In the genomic region with DNA sequence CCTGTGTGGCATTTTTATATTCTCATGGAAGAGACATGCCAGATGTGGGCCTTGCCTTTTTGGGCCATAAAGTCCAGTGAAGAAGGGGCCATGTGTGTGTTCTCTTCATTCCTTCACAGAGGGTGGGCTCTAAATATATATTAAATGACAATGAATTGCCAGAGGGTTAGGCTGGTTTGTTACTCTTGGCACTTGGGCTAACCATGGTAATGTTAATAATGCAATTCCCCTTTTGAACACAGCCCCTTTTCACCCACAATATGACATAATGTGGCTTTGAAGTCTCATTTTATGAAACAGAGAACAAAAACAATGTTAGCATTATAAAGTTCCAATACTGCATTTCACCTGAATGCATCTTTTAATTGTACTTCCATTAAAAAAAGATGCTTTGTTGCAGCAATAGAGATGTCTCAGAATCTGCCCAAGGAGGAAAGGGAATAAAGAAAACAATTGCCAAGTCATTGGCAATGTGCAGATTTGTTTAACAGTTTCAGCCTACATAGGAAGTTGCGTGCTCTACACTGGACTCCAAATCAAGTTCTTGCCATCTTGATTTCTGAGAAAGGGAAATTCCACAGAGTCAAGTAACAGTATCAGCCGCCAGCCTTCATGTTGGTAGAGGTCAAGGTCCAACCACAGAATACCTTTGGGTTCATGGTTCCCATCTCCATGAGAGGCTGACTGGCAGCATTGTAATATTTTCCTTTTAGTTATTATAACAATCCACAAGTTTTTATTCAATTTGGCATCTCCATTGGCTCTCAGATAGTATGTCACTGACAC, we compare ENCODE assay signal across 17 cellular contexts.
A peak's percentile ranks its signal among the peaks of the same experiment; 100 is the strongest.
DNase-seq lines count a peak whose midpoint lies in the region; ATAC-seq and TF ChIP-seq lines count a peak whose summit lies in the region.
"Had no signal": no experiment of that assay in that cellular context is flagged by ENCODE, and none has a peak within 500 bp of the region (broad histone marks: within the 10 kb centered on the region; RNA-seq: fewer than 3 reads in every experiment).

No MANE protein-coding gene starts in this region.

- no peaks in the 10 kb centered on the region for H3K9me2 ChIP-seq in PC-3 (replicated peaks; ENCODE audit: low read length)

- no peaks in the 10 kb centered on the region for H3K9me3 ChIP-seq in PC-3 (ENCODE audit: low read length)
- H3K9me3 ChIP-seq in psoas muscle: no peaks in the 10 kb centered on the region
- H3K9me3 ChIP-seq in suprapubic skin: no peaks in the 10 kb centered on the region
- H3K9me3 ChIP-seq: BLaER1 had no signal

- TF ChIP-seq EP300 in suprapubic skin (IDR thresholded peaks at IDR 0.05): no peak

- in situ Hi-C loops in astrocyte of the spinal cord (cut with HindIII; ENCODE audit: low sequenced_read_pairs): no loop called here

- peaks cover 22% of the 10 kb centered on the region for H3K27me3 Mint-ChIP-seq in osteocyte (ENCODE audit: unreplicated experiment)
- peaks cover 16% of the 10 kb centered on the region for H3K27me3 Mint-ChIP-seq in Calu3 (ENCODE audit: unreplicated experiment)

- POLR2A ChIA-PET in PC-3 (lab: Charles Lee; ENCODE audit: unreplicated experiment): no interaction called here

- no peak for TF ChIP-seq CTCF in PC-3 (conservative IDR thresholded peaks at IDR 0.05; ENCODE audit: low read depth, low read length)
- no peak for TF ChIP-seq CTCF in astrocyte of the spinal cord (IDR thresholded peaks at IDR 0.05; ENCODE audit: low read depth, low read length)
- TF ChIP-seq CTCF in osteocyte (IDR thresholded peaks at IDR 0.05): no peak
- no peak for TF ChIP-seq CTCF in psoas muscle (IDR thresholded peaks at IDR 0.05)
- TF ChIP-seq CTCF in Calu3 (IDR thresholded peaks at IDR 0.05; ENCODE audit: unreplicated experiment): no peak
- no peak for TF ChIP-seq CTCF in suprapubic skin (IDR thresholded peaks at IDR 0.05)

- H3K27ac Mint-ChIP-seq in osteocyte (ENCODE audit: unreplicated experiment) (peak overlapping the region; percentile 44), Calu3 (ENCODE audit: unreplicated experiment) (no peak overlapping the region)
- H3K27ac Mint-ChIP-seq: CD4-positive, alpha-beta memory T cell had no signal

- no peak overlapping the region for H2AFZ ChIP-seq in PC-3 (ENCODE audit: low read length)

- H3K4me1 Mint-ChIP-seq in osteocyte (ENCODE audit: unreplicated experiment) (peaks cover 43% of the 10 kb centered on the region), Calu3 (ENCODE audit: low read depth, unreplicated experiment) (no peaks in the 10 kb centered on the region)
- H3K4me1 Mint-ChIP-seq: CD4-positive, alpha-beta memory T cell had no signal

- no peak for TF ChIP-seq POLR2A in suprapubic skin (IDR thresholded peaks at IDR 0.05)

- ATAC-seq in PC-3 (no peak), psoas muscle (no peak)

- no peak overlapping the region for H3K4me2 ChIP-seq in PC-3 (ENCODE audit: low read length)
- H3K4me2 ChIP-seq: BLaER1 had no signal

- H4K20me1 ChIP-seq in PC-3 (ENCODE audit: low read length): no peaks in the 10 kb centered on the region
- H4K20me1 ChIP-seq: BLaER1 had no signal

- peaks cover 3% of the 10 kb centered on the region for H3K36me3 Mint-ChIP-seq in osteocyte (ENCODE audit: unreplicated experiment)
- H3K36me3 Mint-ChIP-seq in Calu3 (ENCODE audit: insufficient read depth, unreplicated experiment): no peaks in the 10 kb centered on the region
- H3K36me3 Mint-ChIP-seq: CD4-positive, alpha-beta memory T cell had no signal

- CTCF ChIA-PET in PC-3 (lab: Charles Lee) (no interaction called here), Calu3 (lab: Charles Lee) (no interaction called here)

- WGBS in psoas muscle, 3 donors: 60 to 92% (median 64%) methylated on average over 2 of the region's 2 CpGs
- WGBS in suprapubic skin: 91% methylated on average over 2 of the region's 2 CpGs

- H3K4me1 ChIP-seq in PC-3 (ENCODE audit: insufficient read depth, low read length) (peaks cover 22% of the 10 kb centered on the region), psoas muscle (no peaks in the 10 kb centered on the region), suprapubic skin (peaks cover 8% of the 10 kb centered on the region)
- H3K4me1 ChIP-seq: BLaER1 had no signal

- no peak overlapping the region for H3K27ac ChIP-seq in PC-3 (ENCODE audit: low read length)
- no peak overlapping the region for H3K27ac ChIP-seq in psoas muscle
- no peak overlapping the region for H3K27ac ChIP-seq in suprapubic skin
- H3K27ac ChIP-seq: BLaER1 had no signal

- H3K4me3 ChIP-seq in PC-3 (ENCODE audit: low read length) (no peak overlapping the region), astrocyte of the spinal cord (ENCODE audit: low read depth, low read length) (no peak overlapping the region), psoas muscle (no peak overlapping the region), suprapubic skin (no peak overlapping the region)
- H3K4me3 ChIP-seq: BLaER1 had no signal

- H3F3A ChIP-seq in PC-3 (ENCODE audit: low read length, unreplicated experiment): no peaks in the 10 kb centered on the region

- no peak overlapping the region for H3K9ac ChIP-seq in PC-3 (ENCODE audit: low read length)
- H3K9ac ChIP-seq: BLaER1 had no signal

- intact Hi-C loops in PC-3 (cut with micrococcal nuclease) (loop anchor here (5.0 kb wide), 2 partner anchors 47 to 512 kb away; no protein-coding TSS in a partner anchor), psoas muscle (cut with DNase I) (no loop called here), Calu3 (cut with micrococcal nuclease; ENCODE audit: unreplicated experiment) (no loop called here)

- H3K27me3 ChIP-seq in PC-3 (ENCODE audit: low read length) (no peaks in the 10 kb centered on the region), psoas muscle (ENCODE audit: insufficient read depth in 3 of 3, low read length in 2 of 3) (no peaks in the 10 kb centered on the region), suprapubic skin (no peaks in the 10 kb centered on the region)
- H3K27me3 ChIP-seq: BLaER1 had no signal

- H3K9me3 Mint-ChIP-seq in osteocyte (ENCODE audit: unreplicated experiment) (peaks cover 15% of the 10 kb centered on the region), Calu3 (ENCODE audit: low read depth, unreplicated experiment) (no peaks in the 10 kb centered on the region)
- H3K9me3 Mint-ChIP-seq: CD4-positive, alpha-beta memory T cell had no signal

- H3K4me3 Mint-ChIP-seq in osteocyte (ENCODE audit: unreplicated experiment): no peak overlapping the region
- no peak overlapping the region for H3K4me3 Mint-ChIP-seq in Calu3 (ENCODE audit: low read depth, unreplicated experiment)
- H3K4me3 Mint-ChIP-seq: CD4-positive, alpha-beta memory T cell had no signal

- BruUV-seq in PC-3 (replicated peaks; lab: Mats Ljungman, UMichigan) (no TSS peak), Calu3 (replicated peaks; lab: Mats Ljungman, UMichigan) (no TSS peak)

- no peaks in the 10 kb centered on the region for H3K36me3 ChIP-seq in PC-3 (ENCODE audit: low read depth, low read length)
- H3K36me3 ChIP-seq in psoas muscle (ENCODE audit: insufficient read depth in 1 of 2, low read depth in 1 of 2): no peaks in the 10 kb centered on the region
- H3K36me3 ChIP-seq in suprapubic skin: no peaks in the 10 kb centered on the region
- H3K36me3 ChIP-seq: BLaER1 had no signal

- H3K79me2 ChIP-seq in PC-3 (ENCODE audit: low read length): no peaks in the 10 kb centered on the region

- DNase-seq in HS-27A (ENCODE audit: low read depth) (peak; percentile 45), PC-3 (peak; percentile 24), astrocyte of the spinal cord (ENCODE audit: low read depth, low spot score) (peak; percentile 62), osteocyte (ENCODE audit: extremely low spot score, unreplicated experiment) (no peak), psoas muscle (no peak), Calu3 (no peak), suprapubic skin (ENCODE audit: low spot score in 2 of 2) (no peak), mucosa of gallbladder (ENCODE audit: low spot score) (no peak)
- DNase-seq: CD4-positive, alpha-beta memory T cell; DMS53; IMR-90; Karpas-422; NCI-H1694 treated with DMSO at 0.1 percent for 48 hours; NCI-H774; OCI-M1; SHP77 had no signal

Comparison
In these comparisons a context has a peak if more than half of its experiments do, and no peak if none do; other contexts are left out.
1. DNase-seq: peak in HS-27A (single experiment), PC-3 (single experiment) and astrocyte of the spinal cord (single experiment); none in osteocyte (single experiment), psoas muscle (0 of 2), Calu3 (single experiment), suprapubic skin (0 of 2) and mucosa of gallbladder (single experiment).